ENCODE assay signal across 1 cellular context in genomic region chr1:246784621-246785535, GRCh38.
TF ChIP-seq lines count a peak whose summit lies in the region.

No MANE protein-coding gene starts in this region.

TF ChIP-seq in HepG2, 621 proteins besides CTCF, POLR2A, EP300 and RAD21 (continued from another document):
- TF ChIP-seq ZUFSP (CRISPR knock-in tag; IDR thresholded peaks at IDR 0.05; ENCODE audit: borderline replicate concordance), result no peak
